21 cellular contexts compared by ENCODE assay signal in genomic region chr2:173947131-173947530, GRCh38. TPM values are rescaled to one million over a fixed set of nuclear protein-coding genes. Genes with fewer than 3 reads are reported as not detected.
DNase-seq lines count a peak whose midpoint lies in the region; ATAC-seq, FAIRE-seq and TF ChIP-seq lines count a peak whose summit lies in the region.
"Had no signal": no experiment of that assay in that cellular context is flagged by ENCODE, and none has a peak within 500 bp of the region (broad histone marks: within the 10 kb centered on the region; RNA-seq: fewer than 3 reads in every experiment).

No MANE protein-coding gene starts in this region.

- POLR2A ChIA-PET in CD4-positive, alpha-beta T cell (lab: Charles Lee) = interaction anchor here (1.2 kb wide), 1 partner anchor 14 kb away, joined by 6 read pairs; no protein-coding TSS in a partner anchor
- POLR2A ChIA-PET in naive thymus-derived CD8-positive, alpha-beta T cell (lab: Charles Lee) = no interaction called here

- TF ChIP-seq POLR2A in heart left ventricle (IDR thresholded peaks at IDR 0.05) = no peak

- peak overlapping the region; percentile 8 for H3K4me3 Mint-ChIP-seq in CD4-positive, alpha-beta T cell
- H3K4me3 Mint-ChIP-seq in naive thymus-derived CD8-positive, alpha-beta T cell = peak overlapping the region in 7 of 10 donors; percentile 7 to 62 (median 43)
- H3K4me3 Mint-ChIP-seq: activated naive CD8-positive, alpha-beta T cell treated with anti-CD3 and anti-CD28 coated beads, Interleukin-2, amount 10 ng/mL, durations not matched to agents 7 days and 5 days had no signal

- no peak overlapping the region for H3K27ac ChIP-seq in CD4-positive, alpha-beta T cell (ENCODE audit: low read depth, low read length)
- no peak overlapping the region for H3K27ac ChIP-seq in heart left ventricle
- H3K27ac ChIP-seq: BLaER1, pancreas had no signal

- no peaks in the 10 kb centered on the region for H3K27me3 Mint-ChIP-seq in CD4-positive, alpha-beta T cell
- no peaks in the 10 kb centered on the region for H3K27me3 Mint-ChIP-seq in naive thymus-derived CD8-positive, alpha-beta T cell
- H3K27me3 Mint-ChIP-seq: activated naive CD8-positive, alpha-beta T cell treated with anti-CD3 and anti-CD28 coated beads, Interleukin-2, amount 10 ng/mL, durations not matched to agents 7 days and 5 days had no signal

- peak; percentile 56 for FAIRE-seq in GM19239 (lab: Jason Lieb, UNC)
- FAIRE-seq: HepG2, keratinocyte, pancreas had no signal

- peaks cover 93% of the 10 kb centered on the region for H3K4me1 Mint-ChIP-seq in CD4-positive, alpha-beta T cell (ENCODE audit: low read depth)
- H3K4me1 Mint-ChIP-seq in naive thymus-derived CD8-positive, alpha-beta T cell = peaks cover 41 to 93% (median 81%) of the 10 kb centered on the region in 4 donors

- no peak for TF ChIP-seq CTCF in CD4-positive, alpha-beta T cell (IDR thresholded peaks at IDR 0.05)
- TF ChIP-seq CTCF in heart left ventricle (IDR thresholded peaks at IDR 0.05) = no peak

- peak overlapping the region; percentile 32 for H3K27ac Mint-ChIP-seq in CD4-positive, alpha-beta T cell
- H3K27ac Mint-ChIP-seq in naive thymus-derived CD8-positive, alpha-beta T cell = peak overlapping the region in 5 of 10 donors; percentile 2 to 82 (median 36)
- H3K27ac Mint-ChIP-seq: activated naive CD8-positive, alpha-beta T cell treated with anti-CD3 and anti-CD28 coated beads, Interleukin-2, amount 10 ng/mL, durations not matched to agents 7 days and 5 days had no signal

- peaks cover 54% of the 10 kb centered on the region for H3K36me3 Mint-ChIP-seq in CD4-positive, alpha-beta T cell (ENCODE audit: low read depth)
- H3K36me3 Mint-ChIP-seq in naive thymus-derived CD8-positive, alpha-beta T cell = peaks cover 6 to 47% (median 8%) of the 10 kb centered on the region in 3 donors

- no peak overlapping the region for H3K4me3 ChIP-seq in heart left ventricle
- H3K4me3 ChIP-seq: BLaER1, pancreas had no signal

- no peak for DNase-seq in CD4-positive, alpha-beta T cell
- DNase-seq in GM19239 (ENCODE audit: insufficient read length, low spot score) (no peak), astrocyte of the hippocampus (ENCODE audit: low read depth, low spot score) (peak; percentile 27), heart left ventricle (no peak)
- no peak for DNase-seq in naive thymus-derived CD8-positive, alpha-beta T cell
- DNase-seq: activated CD4-positive, alpha-beta T cell treated with anti-CD3 and anti-CD28 coated beads for 4 hours; activated naive CD8-positive, alpha-beta T cell treated with anti-CD3 and anti-CD28 coated beads, Interleukin-2, amount 10 ng/mL, durations not matched to agents 7 days and 5 days; Kasumi-1; midbrain; NCI-H1436 treated with DMSO at 0.1 percent for 48 hours; NCI-H510A; OCI-M1; pancreas; stimulated activated CD4-positive, alpha-beta T cell treated with anti-CD3 and anti-CD28 coated beads, Interleukin-2, amount 100 ng/mL, for 24 hours; trophoblast cell had no signal

- CTCF ChIA-PET in CD4-positive, alpha-beta T cell (lab: Charles Lee) = no interaction called here

- no peak for ATAC-seq in CD4-positive, alpha-beta T cell (ENCODE audit: poor library complexity)
- no peak for ATAC-seq in naive thymus-derived CD8-positive, alpha-beta T cell
- ATAC-seq in GM19455 (IDR thresholded peaks at IDR 0.05; ENCODE audit: unreplicated experiment) (no peak), HG03439 (IDR thresholded peaks at IDR 0.05; ENCODE audit: unreplicated experiment) (no peak), heart left ventricle (no peak)
- ATAC-seq: HepG2, pancreas, SK-N-SH treated with all-trans-retinoic acid at 6 μM for 48 hours had no signal

- H3K27me3 ChIP-seq in CD4-positive, alpha-beta T cell (ENCODE audit: control insufficient read depth, insufficient read depth, low read length) = no peaks in the 10 kb centered on the region
- H3K27me3 ChIP-seq in heart left ventricle = no peaks in the 10 kb centered on the region
- H3K27me3 ChIP-seq: BLaER1, pancreas had no signal

- H3K36me3 ChIP-seq in heart left ventricle = peaks cover 0 to under 1% (median 0%) of the 10 kb centered on the region in 9 donors
- H3K36me3 ChIP-seq: pancreas had no signal

- H3K4me1 ChIP-seq in heart left ventricle = peaks cover 0 to 89% (median 58%) of the 10 kb centered on the region in 12 donors

- no peaks in the 10 kb centered on the region for H3K9me3 ChIP-seq in CD4-positive, alpha-beta T cell (ENCODE audit: control insufficient read depth, low read length)
- no peaks in the 10 kb centered on the region for H3K9me3 ChIP-seq in heart left ventricle
- H3K9me3 ChIP-seq: pancreas had no signal

- WGBS in heart left ventricle, 4 donors = 62 to 70% (median 68%) methylated on average over 3 of the region's 3 CpGs

- intact Hi-C loops in CD4-positive, alpha-beta T cell (cut with DNase I, micrococcal nuclease) = no loop called here
- intact Hi-C loops in heart left ventricle (cut with DNase I) = no loop called here

- H3K9me3 Mint-ChIP-seq in CD4-positive, alpha-beta T cell = no peaks in the 10 kb centered on the region
- no peaks in the 10 kb centered on the region for H3K9me3 Mint-ChIP-seq in naive thymus-derived CD8-positive, alpha-beta T cell

RNA-seq across cellular contexts. Expression of gene SP3, which starts 18.0 kb away (rescaled TPM):
- 100 to 1,000 TPM; 159 to 166 TPM for total RNA-seq in CD4-positive, alpha-beta T cell
- 100 to 1,000 TPM; 135 to 141 TPM for total RNA-seq in naive thymus-derived CD8-positive, alpha-beta T cell
- polyA plus RNA-seq in naive thymus-derived CD8-positive, alpha-beta T cell = 10 to 100 TPM; 51.4 to 67.9 (median 60.2) TPM
- 10 to 100 TPM; 32.2 to 61.5 (median 42.0) TPM for total RNA-seq in heart left ventricle
- 10 to 100 TPM in 1 of 2 donors, 1 to 10 TPM in 1; 6.9 to 20.2 TPM for polyA plus RNA-seq in heart left ventricle
